In genomic region chr5:612498-613424, GRCh38 we compare ENCODE assay signal across 1 cellular context.
A peak's percentile ranks its signal among the peaks of the same experiment; 100 is the strongest.
TF ChIP-seq lines count a peak whose summit lies in the region.

No MANE protein-coding gene starts in this region.

TF ChIP-seq in K562, 482 proteins besides CTCF, POLR2A, EP300 and RAD21 (continued from another document and continues in another):
- TF ChIP-seq ZHX1 (conservative IDR thresholded peaks at IDR 0.05; ENCODE audit: low read length) (no peak), ZFP91 (CRISPR knock-in tag; IDR thresholded peaks at IDR 0.05) (no peak), CBFB (CRISPR knock-in tag; IDR thresholded peaks at IDR 0.05) (no peak), RBFOX2 (IDR thresholded peaks at IDR 0.05; ENCODE audit: low read depth, low read length) (peak; percentile 62), BACH1 (tag; IDR thresholded peaks at IDR 0.05) (no peak), GMEB1 (CRISPR knock-in tag; IDR thresholded peaks at IDR 0.05) (no peak), POLR3A (IDR thresholded peaks at IDR 0.05; ENCODE audit: borderline replicate concordance, extremely low read depth, insufficient read depth, insufficient read length) (no peak), GTF2A2 (tag; IDR thresholded peaks at IDR 0.05) (no peak), ZC3H11A (IDR thresholded peaks at IDR 0.05; ENCODE audit: low read depth, low read length) (no peak), MAX (CRISPR knock-in tag; IDR thresholded peaks at IDR 0.05) (peak; percentile 50; the same call in 1 of the 2 replicates), ZBTB34 (CRISPR knock-in tag; IDR thresholded peaks at IDR 0.05) (no peak), CBX1 (IDR thresholded peaks at IDR 0.05; ENCODE audit: low read depth) (peak; percentile 92), MAFG (tag; conservative IDR thresholded peaks at IDR 0.05) (no peak), SRF (CRISPR knock-in tag; IDR thresholded peaks at IDR 0.05) (no peak), CHD2 (IDR thresholded peaks at IDR 0.05; ENCODE audit: low read depth, low read length) (no peak), PHTF2 (CRISPR knock-in tag; IDR thresholded peaks at IDR 0.05) (no peak), TFAP4 (CRISPR knock-in tag; IDR thresholded peaks at IDR 0.05; ENCODE audit: borderline replicate concordance) (0 out of 2 replicates have a peak, but pooled peaks have one; percentile 21), BCOR (IDR thresholded peaks at IDR 0.05) (0 out of 2 replicates have a peak, but pooled peaks have one; percentile 28), POLR2G (IDR thresholded peaks at IDR 0.05; ENCODE audit: low read depth, low read length) (0 out of 2 replicates have a peak, but pooled peaks have one; percentile 2), ELF4 (CRISPR knock-in tag; IDR thresholded peaks at IDR 0.05) (no peak), MTF1 (CRISPR knock-in tag; IDR thresholded peaks at IDR 0.05; ENCODE audit: borderline replicate concordance) (no peak), YY1 (IDR thresholded peaks at IDR 0.05; ENCODE audit: borderline replicate concordance in 1 of 3, control insufficient read depth in 1 of 3, extremely low read depth in 1 of 3, insufficient read depth in 3 of 3, insufficient read length in 1 of 3, insufficient replicate concordance in 2 of 3, low read depth in 1 of 3, low read length in 2 of 3) (peak in 1 of 3 experiments; percentile 7), RBM17 (IDR thresholded peaks at IDR 0.05; ENCODE audit: borderline replicate concordance, low read depth, low read length) (no peak), SREBF2 (CRISPR knock-in tag; IDR thresholded peaks at IDR 0.05) (no peak), KAT8 (IDR thresholded peaks at IDR 0.05; ENCODE audit: low read depth) (no peak), E2F4 (CRISPR knock-in tag; IDR thresholded peaks at IDR 0.05; ENCODE audit: low read depth) (0 out of 2 replicates have a peak, but pooled peaks have one; percentile 13), PHF8 (IDR thresholded peaks at IDR 0.05; ENCODE audit: borderline replicate concordance, low read length) (peak; percentile 27; the same call in 1 of the 2 replicates), NR2C2 (CRISPR knock-in tag; IDR thresholded peaks at IDR 0.05) (no peak), NR2C2 (tag; IDR thresholded peaks at IDR 0.05) (0 out of 2 replicates have a peak, but pooled peaks have one; percentile 15), ETV1 (tag; conservative IDR thresholded peaks at IDR 0.05; ENCODE audit: low read depth) (no peak), DACH1 (IDR thresholded peaks at IDR 0.05; ENCODE audit: partially characterized antibody) (no peak), CTBP1 (IDR thresholded peaks at IDR 0.05; ENCODE audit: borderline replicate concordance) (peak; percentile 29; the same call in 1 of the 2 replicates), KDM5B (IDR thresholded peaks at IDR 0.05; ENCODE audit: insufficient replicate concordance, low read depth, low read length) (peak; percentile 15), TSHZ1 (CRISPR knock-in tag; IDR thresholded peaks at IDR 0.05) (no peak), SAP30 (IDR thresholded peaks at IDR 0.05; ENCODE audit: borderline replicate concordance, insufficient read depth, low read depth, low read length, poor library complexity, severe bottlenecking) (peak; percentile 84), NRF1 (conservative IDR thresholded peaks at IDR 0.05 in 1 of 2, IDR thresholded peaks at IDR 0.05 in 1 of 2) (peak; percentile 56 to 68; a peak in 2 of 4 replicates), TOE1 (IDR thresholded peaks at IDR 0.05; ENCODE audit: borderline replicate concordance) (0 out of 2 replicates have a peak, but pooled peaks have one; percentile 25), TOE1 (CRISPR knock-in tag; IDR thresholded peaks at IDR 0.05; ENCODE audit: borderline replicate concordance, low read depth) (no peak), HDAC3 (IDR thresholded peaks at IDR 0.05; ENCODE audit: borderline replicate concordance, partially characterized antibody) (no peak), KDM1A (IDR thresholded peaks at IDR 0.05) (no peak), SIX5 (IDR thresholded peaks at IDR 0.05; ENCODE audit: borderline replicate concordance in 1 of 2, insufficient read depth in 1 of 2, low read depth in 1 of 2, low read length in 2 of 2) (no peak), SNAPC5 (CRISPR knock-in tag; IDR thresholded peaks at IDR 0.05) (no peak), THAP7 (CRISPR knock-in tag; IDR thresholded peaks at IDR 0.05) (no peak), ZBTB11 (CRISPR knock-in tag; IDR thresholded peaks at IDR 0.05) (0 out of 6 replicates have a peak, but pooled peaks of 1 of the 3 experiments have one; percentile 6), NR4A1 (CRISPR knock-in tag; IDR thresholded peaks at IDR 0.05) (0 out of 2 replicates have a peak, but pooled peaks have one; percentile 57), NR4A1 (tag; IDR thresholded peaks at IDR 0.05) (no peak), ZNF354B (CRISPR knock-in tag; IDR thresholded peaks at IDR 0.05) (no peak), ZNF165 (CRISPR knock-in tag; IDR thresholded peaks at IDR 0.05; ENCODE audit: borderline replicate concordance) (no peak)
